Comparison of ENCODE assay signal across 8 cellular contexts in genomic region chr5:178551059-178551458, GRCh38. TPM values are rescaled to one million over a fixed set of nuclear protein-coding genes. Genes with fewer than 3 reads are reported as not detected.
A peak's percentile ranks its signal among the peaks of the same experiment; 100 is the strongest.
DNase-seq lines count a peak whose midpoint lies in the region; ATAC-seq and TF ChIP-seq lines count a peak whose summit lies in the region.

No MANE protein-coding gene starts in this region.

- H3K4me1 ChIP-seq in BLaER1 (peaks cover 32% of the 10 kb centered on the region), ascending aorta (no peaks in the 10 kb centered on the region), left lung (peaks cover 0 to 4% of the 10 kb centered on the region in 2 donors)

- H3K36me3 ChIP-seq in BLaER1 (no peaks in the 10 kb centered on the region), ascending aorta (no peaks in the 10 kb centered on the region), left lung (no peaks in the 10 kb centered on the region)

- H3K4me3 ChIP-seq in BLaER1: no peak overlapping the region
- H3K4me3 ChIP-seq in ascending aorta: no peak overlapping the region
- H3K4me3 ChIP-seq in left lung: no peak overlapping the region

- intact Hi-C loops in ascending aorta (cut with DNase I): loop anchor here (5.0 kb wide), 2 partner anchors 84 to 269 kb away; no protein-coding TSS in a partner anchor
- intact Hi-C loops in left lung (cut with DNase I): loop anchor here in 1 of 2 donors (5.0 kb wide), 1 partner anchor 274 kb away; no protein-coding TSS in a partner anchor

- H3K9me3 ChIP-seq in BLaER1 (no peaks in the 10 kb centered on the region), ascending aorta (no peaks in the 10 kb centered on the region), left lung (no peaks in the 10 kb centered on the region)

- DNase-seq in Kasumi-1 (lab: John Stamatoyannopoulos, UW): peak; percentile 65
- DNase-seq in ascending aorta (ENCODE audit: low spot score in 2 of 2): no peak
- DNase-seq in left lung: no peak
- no peak for DNase-seq in stimulated activated CD4-positive, alpha-beta T cell treated with anti-CD3 and anti-CD28 coated beads, Interleukin-15, amount 100 ng/mL, for 24 hours

- H3K27ac ChIP-seq in BLaER1 (no peak overlapping the region), ascending aorta (no peak overlapping the region), left lung (no peak overlapping the region)

- peak in 2 of 3 experiments; percentile 39 to 50 for TF ChIP-seq CTCF in ascending aorta (IDR thresholded peaks at IDR 0.05)
- peak; percentile 23 to 39 for TF ChIP-seq CTCF in left lung (IDR thresholded peaks at IDR 0.05)

- peak overlapping the region; percentile 36; the same call in 1 of the 2 replicates for H3K4me2 ChIP-seq in BLaER1

- no peak overlapping the region for H3K9ac ChIP-seq in BLaER1

- no peaks in the 10 kb centered on the region for H4K20me1 ChIP-seq in BLaER1

- no peaks in the 10 kb centered on the region for H3K27me3 ChIP-seq in BLaER1
- H3K27me3 ChIP-seq in ascending aorta: no peaks in the 10 kb centered on the region
- no peaks in the 10 kb centered on the region for H3K27me3 ChIP-seq in left lung

- peak; percentile 31 for ATAC-seq in left lung
- ATAC-seq in HG03378 (IDR thresholded peaks at IDR 0.05; ENCODE audit: unreplicated experiment): no peak
- no peak for ATAC-seq in GM21447 (IDR thresholded peaks at IDR 0.05; ENCODE audit: unreplicated experiment)
- no peak for ATAC-seq in HG03432 (IDR thresholded peaks at IDR 0.05; ENCODE audit: unreplicated experiment)

RNA-seq across cellular contexts. Expression of gene COL23A1, which starts 39.1 kb away (rescaled TPM):
- 4.3 TPM for total RNA-seq in ascending aorta
- 1 to 10 TPM in 1 of 2 donors, under 1 TPM in 1; 0.52 to 1.6 TPM for total RNA-seq in left lung

Comparison
In these comparisons a context has a peak if more than half of its experiments do, and no peak if none do; other contexts are left out.
1. DNase-seq: peak in Kasumi-1 (2 of 2); none in ascending aorta (0 of 2), left lung (0 of 2) and stimulated activated CD4-positive, alpha-beta T cell treated with anti-CD3 and anti-CD28 coated beads, Interleukin-15, amount 100 ng/mL, for 24 hours (single experiment).